ENCODE assay signal across 8 cellular contexts in the genomic region with DNA sequence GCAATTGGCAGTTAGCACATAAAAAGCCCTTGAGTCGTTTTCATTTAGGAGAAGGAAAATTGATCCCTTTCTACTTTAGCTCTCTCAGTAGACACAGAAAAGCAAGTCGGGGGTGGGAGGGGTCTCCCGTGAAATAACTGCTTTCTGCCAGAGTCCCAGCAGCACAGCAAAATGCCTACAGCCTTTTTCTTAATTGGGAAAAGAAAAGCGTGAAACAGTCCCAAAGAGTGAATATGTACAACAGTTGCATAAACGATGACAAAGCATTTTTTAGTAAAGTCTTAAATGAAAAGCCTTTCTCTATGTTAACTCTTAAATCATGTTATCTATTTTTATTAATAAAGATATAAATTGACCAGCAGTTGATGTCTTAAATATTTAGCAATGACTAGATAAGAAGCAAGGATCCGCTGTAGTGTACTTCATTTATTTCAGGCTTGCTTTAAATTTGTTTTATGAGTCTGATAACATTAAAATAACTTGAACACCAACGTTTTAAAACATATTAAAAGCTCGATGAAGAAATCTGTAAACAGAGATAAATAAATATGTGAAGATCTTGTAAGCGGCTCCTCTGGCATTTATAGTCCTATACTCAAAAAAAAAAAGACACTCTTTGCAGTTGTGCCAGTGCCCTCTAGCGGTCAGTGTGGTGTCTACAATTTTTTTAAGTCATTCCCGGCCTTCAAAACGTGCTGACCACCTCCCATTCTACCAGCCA. TPM values are rescaled to one million over a fixed set of nuclear protein-coding genes. Genes with fewer than 3 reads are reported as not detected.
DNase-seq lines count a peak whose midpoint lies in the region; ATAC-seq and TF ChIP-seq lines count a peak whose summit lies in the region.

No MANE protein-coding gene starts in this region.

- no peak overlapping the region for H3K27ac ChIP-seq in thyroid gland

- no peak overlapping the region for H3K9ac ChIP-seq in NT2/D1 (ENCODE audit: insufficient read length, low read depth)

- H3K4me1 ChIP-seq in NT2/D1 (ENCODE audit: insufficient read depth, insufficient read length) = no peaks in the 10 kb centered on the region
- H3K4me1 ChIP-seq in neuron (ENCODE audit: insufficient read depth, low read length) = peaks cover 5% of the 10 kb centered on the region
- no peaks in the 10 kb centered on the region for H3K4me1 ChIP-seq in thyroid gland

- H3K36me3 ChIP-seq in NT2/D1 (ENCODE audit: insufficient read depth, insufficient read length, low read length) (no peaks in the 10 kb centered on the region), neuron (ENCODE audit: insufficient read depth, low read length) (no peaks in the 10 kb centered on the region), thyroid gland (no peaks in the 10 kb centered on the region)

- ATAC-seq in activated CD4-positive, CD25-positive, alpha-beta regulatory T cell treated with anti-CD3 and anti-CD28 coated beads, Interleukin-2, amount 50 U/mL, for 24 hours = no peak

- TF ChIP-seq POLR2A in thyroid gland (IDR thresholded peaks at IDR 0.05) = no peak

- H3K9me3 ChIP-seq in NT2/D1 (ENCODE audit: insufficient read depth, low read length) = no peaks in the 10 kb centered on the region
- H3K9me3 ChIP-seq in neuron (ENCODE audit: low read length) = no peaks in the 10 kb centered on the region
- no peaks in the 10 kb centered on the region for H3K9me3 ChIP-seq in thyroid gland

- H2AFZ ChIP-seq in neuron (ENCODE audit: low read depth, low read length) = peak overlapping the region; percentile 26

- WGBS in thyroid gland, 2 donors = 20 to 25% methylated on average over 12 of the region's 12 CpGs

- no peaks in the 10 kb centered on the region for H3K27me3 ChIP-seq in NT2/D1 (ENCODE audit: insufficient read depth, insufficient read length)
- H3K27me3 ChIP-seq in neuron (ENCODE audit: insufficient read depth, low read length) = no peaks in the 10 kb centered on the region
- H3K27me3 ChIP-seq in thyroid gland = no peaks in the 10 kb centered on the region

- peak; percentile 17 to 27 (median 20) for DNase-seq in activated CD4-positive, CD25-positive, alpha-beta regulatory T cell (lab: John Stamatoyannopoulos, UW)
- DNase-seq in HT-29 (ENCODE audit: low spot score) (peak; percentile 81), NT2/D1 (ENCODE audit: low read depth, low spot score) (peak; percentile 75), activated T-cell treated with anti-CD3 and anti-CD28 coated beads for 4 hours (peak; percentile 46), fibroblast of mammary gland (ENCODE audit: low read depth) (peak; percentile 82), thyroid gland (peak; percentile 48 to 69)

- TF ChIP-seq CTCF in fibroblast of mammary gland (conservative IDR thresholded peaks at IDR 0.05; ENCODE audit: control insufficient read depth, insufficient read depth, low read depth, low read length) (peak; percentile 83), thyroid gland (IDR thresholded peaks at IDR 0.05) (peak; percentile 37 to 84 (median 52))

- H3K4me3 ChIP-seq in NT2/D1 (ENCODE audit: insufficient read length, low read depth) = no peak overlapping the region
- no peak overlapping the region for H3K4me3 ChIP-seq in fibroblast of mammary gland (ENCODE audit: control insufficient read depth, low read depth, low read length)
- H3K4me3 ChIP-seq in neuron (ENCODE audit: low read length) = no peak overlapping the region
- H3K4me3 ChIP-seq in thyroid gland (replicated peaks in 1 of 3) = no peak overlapping the region

- intact Hi-C loops in thyroid gland (cut with DNase I) = no loop called here

RNA-seq across cellular contexts. Expression of a gene that starts 42.3 kb away (rescaled TPM):
- total RNA-seq in HT-29 (2014; rRNA removed; shearing (Covaris generic)) = 15.4 and 29.2 TPM in 2 replicates
- total RNA-seq in thyroid gland = 10 to 100 TPM; 25.7 to 35.1 (median 27.4) TPM

Comparison
In these comparisons a context has a peak if more than half of its experiments do, and no peak if none do; other contexts are left out.
1. DNase-seq: peak in every context shown above with its lines; median percentile 82 in fibroblast of mammary gland; 81 in HT-29; 75 in NT2/D1; 58 in thyroid gland; 46 in activated T-cell treated with anti-CD3 and anti-CD28 coated beads for 4 hours; 20 in activated CD4-positive, CD25-positive, alpha-beta regulatory T cell.